Comparison of ENCODE assay signal across 7 cellular contexts in genomic region chr17:27294689-27295630, GRCh38. TPM values are rescaled to one million over a fixed set of nuclear protein-coding genes. Genes with fewer than 3 reads are reported as not detected.
A peak's percentile ranks its signal among the peaks of the same experiment; 100 is the strongest.
DNase-seq lines count a peak whose midpoint lies in the region; ATAC-seq and TF ChIP-seq lines count a peak whose summit lies in the region.

No MANE protein-coding gene starts in this region.

- intact Hi-C loops in right cardiac atrium (cut with DNase I), result loop anchor here (2.0 to 10.0 kb wide), 3 partner anchors 37 to 58 kb away; no protein-coding TSS in a partner anchor

- peak overlapping the region; percentile 86 for H3K4me3 ChIP-seq in SJSA1
- H3K4me3 ChIP-seq in right cardiac atrium (ENCODE audit: low read length), result peak overlapping the region; percentile 64
- H3K4me3 ChIP-seq in rectal smooth muscle tissue (ENCODE audit: low read length), result peak overlapping the region; percentile 95

- no peak overlapping the region for H4K5ac ChIP-seq in H9 (ENCODE audit: insufficient read length, low read depth, low read length)

- peaks cover 3 to 24% (median 13%) of the 10 kb centered on the region in 3 experiments; a peak in 6 of 7 replicates for H3K36me3 Mint-ChIP-seq in H9 (ENCODE audit: insufficient read depth in 1 of 3, low read depth in 3 of 3)

- peaks cover 2% of the 10 kb centered on the region; the same call in 1 of the 2 replicates for H3K4me1 ChIP-seq in H9 (ENCODE audit: insufficient read depth, low read length)
- H3K4me1 ChIP-seq in SJSA1 (replicated peaks), result peaks cover 13% of the 10 kb centered on the region
- peaks cover 13% of the 10 kb centered on the region for H3K4me1 ChIP-seq in right cardiac atrium (ENCODE audit: control insufficient read depth, insufficient read depth, low read length)
- peaks cover 17% of the 10 kb centered on the region for H3K4me1 ChIP-seq in rectal smooth muscle tissue (ENCODE audit: control insufficient read depth, insufficient read depth, low read length)

- H3K56ac ChIP-seq in H9 (ENCODE audit: insufficient read length, low read depth, low read length), result no peak overlapping the region

- no peak overlapping the region for H3T11ph ChIP-seq in H9 (ENCODE audit: low read length)

- peak; percentile 84 to 85 for ATAC-seq in right cardiac atrium

- H4K20me1 ChIP-seq in H9 (ENCODE audit: control insufficient read depth, insufficient read depth, insufficient read length), result no peaks in the 10 kb centered on the region

- H3K27ac ChIP-seq in H9 (ENCODE audit: insufficient read length, low read depth, low read length) (no peak overlapping the region), SJSA1 (peak overlapping the region; percentile 95), angular gyrus (ENCODE audit: low read depth, low read length) (peak overlapping the region; percentile 98), right cardiac atrium (ENCODE audit: low read length) (peak overlapping the region; percentile 96), rectal smooth muscle tissue (ENCODE audit: low read depth, low read length) (peak overlapping the region; percentile 99)

- no peak overlapping the region for H2AFZ ChIP-seq in H9 (ENCODE audit: low read length)

- H3K27ac Mint-ChIP-seq in H9, result peak overlapping the region; percentile 99 to 100 (median 100)

- H2BK12ac ChIP-seq in H9 (ENCODE audit: insufficient read length, low read depth, low read length), result no peak overlapping the region

- WGBS in H9 (ENCODE audit: extremely low coverage, insufficient read length, low lambda C conversion rate), result no CpG with 5 or more reads among the region's 21 CpGs
- WGBS in right cardiac atrium, result under 1% methylated on average over 21 of the region's 21 CpGs

- H3K9me3 ChIP-seq in H9 (ENCODE audit: control insufficient read depth, low read depth, low read length) (no peaks in the 10 kb centered on the region), SJSA1 (replicated peaks) (no peaks in the 10 kb centered on the region), right cardiac atrium (ENCODE audit: control insufficient read depth, low read length) (no peaks in the 10 kb centered on the region)

- H3K36me3 ChIP-seq in SJSA1 (peaks cover 23% of the 10 kb centered on the region), rectal smooth muscle tissue (ENCODE audit: control insufficient read depth, insufficient read depth, low read length) (no peaks in the 10 kb centered on the region)

- peak overlapping the region; percentile 97 for H3K9ac ChIP-seq in H9 (ENCODE audit: extremely low read depth, insufficient read length, low read length)
- H3K9ac ChIP-seq in rectal smooth muscle tissue (ENCODE audit: low read length), result peak overlapping the region; percentile 99

- H3K79me1 ChIP-seq in H9 (ENCODE audit: insufficient read depth, low read depth, low read length, poor library complexity, severe bottlenecking), result peaks cover 7% of the 10 kb centered on the region

- H3K4me2 ChIP-seq in H9 (ENCODE audit: insufficient read depth, insufficient read length, low read length), result peak overlapping the region; percentile 87

- no peak overlapping the region for H4K8ac ChIP-seq in H9 (replicated peaks; ENCODE audit: insufficient read length, low read depth, low read length)

- H2BK20ac ChIP-seq in H9 (ENCODE audit: low read depth, low read length, poor library complexity, severe bottlenecking), result no peak overlapping the region

- no peak overlapping the region for H2BK5ac ChIP-seq in H9 (ENCODE audit: insufficient read length, low read length)

- peak; percentile 64 for DNase-seq in GM10266 (ENCODE audit: extremely low spot score)
- peak; percentile 48 for DNase-seq in H9
- DNase-seq in LoVo (ENCODE audit: low spot score), result peak; percentile 82
- peak; percentile 46 to 86 for DNase-seq in SJSA1 (ENCODE audit: low read depth in 1 of 2, low spot score in 2 of 2)
- peak in 2 of 3 donors; percentile 48 to 75 for DNase-seq in right cardiac atrium

- peaks cover 2% of the 10 kb centered on the region for H3K23me2 ChIP-seq in H9 (ENCODE audit: insufficient read length, low read depth, low read length, poor library complexity, severe bottlenecking)

- H3K9me3 Mint-ChIP-seq in H9, result no peaks in the 10 kb centered on the region

- TF ChIP-seq CTCF in GM10266 (IDR thresholded peaks at IDR 0.05; ENCODE audit: control insufficient read depth, insufficient read depth, low read depth, missing control alignments) (no peak), H9 (conservative IDR thresholded peaks at IDR 0.05) (no peak)

- H3K27me3 ChIP-seq in H9 (ENCODE audit: insufficient read depth, low read length) (no peaks in the 10 kb centered on the region), SJSA1 (replicated peaks) (no peaks in the 10 kb centered on the region), right cardiac atrium (ENCODE audit: control insufficient read depth, insufficient read depth) (no peaks in the 10 kb centered on the region), rectal smooth muscle tissue (ENCODE audit: control insufficient read depth, insufficient read depth, low read length) (no peaks in the 10 kb centered on the region)

- H4K91ac ChIP-seq in H9 (ENCODE audit: insufficient read length, low read depth, low read length), result no peak overlapping the region

- no peaks in the 10 kb centered on the region for H3K27me3 Mint-ChIP-seq in H9 (ENCODE audit: low read depth)

- peaks cover 31 to 36% of the 10 kb centered on the region in 2 experiments for H3K4me1 Mint-ChIP-seq in H9

- peak overlapping the region; percentile 95 for H3K18ac ChIP-seq in H9 (ENCODE audit: insufficient read length, low read depth, low read length)

- peaks cover 31% of the 10 kb centered on the region; the same call in 1 of the 2 replicates for H3K79me2 ChIP-seq in H9 (ENCODE audit: insufficient read depth, low read length)

- no peak overlapping the region for H2BK120ac ChIP-seq in H9 (ENCODE audit: low read depth, low read length, poor library complexity, severe bottlenecking)

- H2AK5ac ChIP-seq in H9 (ENCODE audit: insufficient read length, low read length), result no peak overlapping the region

- no peak overlapping the region for H3K23ac ChIP-seq in H9 (ENCODE audit: insufficient read length, low read depth, low read length)

- no peak overlapping the region for H3K4ac ChIP-seq in H9 (ENCODE audit: low read depth, low read length)

- H3K4me3 Mint-ChIP-seq in H9, result peak overlapping the region; percentile 100

- H3K14ac ChIP-seq in H9 (ENCODE audit: insufficient read depth, low read length), result peak overlapping the region; percentile 99

- H2BK15ac ChIP-seq in H9 (ENCODE audit: low read depth, low read length), result no peak overlapping the region; the same call in 1 of the 2 replicates

RNA-seq across cellular contexts. Expression of gene WSB1, which starts 1.0 kb away (rescaled TPM):
- total RNA-seq in H9 (2021), result 173 and 187 TPM in 2 replicates
- total RNA-seq in SJSA1 (2014; rRNA removed; shearing (Covaris generic)), result 55.3 and 59.7 TPM in 2 replicates
- 100 to 1,000 TPM in 1 of 4 donors, 10 to 100 TPM in 3; 74.6 to 130 (median 91.7) TPM for total RNA-seq in right cardiac atrium
- polyA plus RNA-seq in right cardiac atrium, result 65.6 TPM
